ENCODE assay signal across 14 cellular contexts in genomic region chr3:121627211-121627610, GRCh38. TPM values are rescaled to one million over a fixed set of nuclear protein-coding genes. Genes with fewer than 3 reads are reported as not detected.
DNase-seq lines count a peak whose midpoint lies in the region; ATAC-seq and TF ChIP-seq lines count a peak whose summit lies in the region.
"Had no signal": no experiment of that assay in that cellular context is flagged by ENCODE, and none has a peak within 500 bp of the region (broad histone marks: within the 10 kb centered on the region; RNA-seq: fewer than 3 reads in every experiment).

No MANE protein-coding gene starts in this region.

- 83 to 88% methylated on average over 4 of the region's 4 CpGs for WGBS in body of pancreas, 2 donors

- H3K79me2 ChIP-seq in GM23338 (replicated peaks; ENCODE audit: insufficient read depth), result no peaks in the 10 kb centered on the region

- H3K27ac ChIP-seq in CD4-positive, alpha-beta T cell (ENCODE audit: low read depth, low read length), result no peak overlapping the region
- no peak overlapping the region for H3K27ac ChIP-seq in GM23338 (ENCODE audit: low read depth)
- H3K27ac ChIP-seq in body of pancreas, result no peak overlapping the region
- H3K27ac ChIP-seq: A549 had no signal

- H3K9me3 Mint-ChIP-seq in CD4-positive, alpha-beta T cell, result no peaks in the 10 kb centered on the region
- H3K9me3 Mint-ChIP-seq in GM23338, result no peaks in the 10 kb centered on the region
- H3K9me3 Mint-ChIP-seq in naive thymus-derived CD8-positive, alpha-beta T cell, result no peaks in the 10 kb centered on the region
- H3K9me3 Mint-ChIP-seq: IgD-negative memory B cell had no signal

- POLR2A ChIA-PET in CD4-positive, alpha-beta T cell (lab: Charles Lee), result no interaction called here
- POLR2A ChIA-PET in naive thymus-derived CD8-positive, alpha-beta T cell (lab: Charles Lee), result no interaction called here

- no peaks in the 10 kb centered on the region for H3K9me3 ChIP-seq in CD4-positive, alpha-beta T cell (ENCODE audit: control insufficient read depth, low read length)
- H3K9me3 ChIP-seq in body of pancreas, result no peaks in the 10 kb centered on the region
- H3K9me3 ChIP-seq: A549 had no signal

- H3K4me3 Mint-ChIP-seq in CD4-positive, alpha-beta T cell, result no peak overlapping the region
- no peak overlapping the region for H3K4me3 Mint-ChIP-seq in GM23338
- no peak overlapping the region for H3K4me3 Mint-ChIP-seq in naive thymus-derived CD8-positive, alpha-beta T cell
- H3K4me3 Mint-ChIP-seq: IgD-negative memory B cell had no signal

- no peaks in the 10 kb centered on the region for H3F3A ChIP-seq in GM23338 (replicated peaks; ENCODE audit: low read depth)

- H3K27me3 ChIP-seq in CD4-positive, alpha-beta T cell (ENCODE audit: control insufficient read depth, insufficient read depth, low read length), result no peaks in the 10 kb centered on the region
- H3K27me3 ChIP-seq in GM23338 (ENCODE audit: insufficient read depth) (no peaks in the 10 kb centered on the region), body of pancreas (no peaks in the 10 kb centered on the region)

- no peak for TF ChIP-seq CTCF in CD4-positive, alpha-beta T cell (IDR thresholded peaks at IDR 0.05)
- TF ChIP-seq CTCF in GM23338 (conservative IDR thresholded peaks at IDR 0.05; ENCODE audit: low read depth in 2 of 2) (no peak), body of pancreas (IDR thresholded peaks at IDR 0.05) (no peak)

- peaks cover 37% of the 10 kb centered on the region for H3K36me3 Mint-ChIP-seq in CD4-positive, alpha-beta T cell (ENCODE audit: low read depth)
- no peaks in the 10 kb centered on the region; the same call in 2 of the 3 replicates for H3K36me3 Mint-ChIP-seq in GM23338 (ENCODE audit: low read depth)
- peaks cover 11 to 31% (median 18%) of the 10 kb centered on the region in 3 donors for H3K36me3 Mint-ChIP-seq in naive thymus-derived CD8-positive, alpha-beta T cell

- CTCF ChIA-PET in CD4-positive, alpha-beta T cell (lab: Charles Lee), result no interaction called here

- peak overlapping the region; percentile 27 for H3K27ac Mint-ChIP-seq in CD4-positive, alpha-beta T cell
- no peak overlapping the region for H3K27ac Mint-ChIP-seq in GM23338
- peak overlapping the region in 2 of 10 donors; percentile 3 to 67 for H3K27ac Mint-ChIP-seq in naive thymus-derived CD8-positive, alpha-beta T cell

- TF ChIP-seq POLR2A in body of pancreas (IDR thresholded peaks at IDR 0.05), result no peak

- intact Hi-C loops in CD4-positive, alpha-beta T cell (cut with DNase I, micrococcal nuclease), result no loop called here
- intact Hi-C loops in body of pancreas (cut with DNase I), result no loop called here

- no peaks in the 10 kb centered on the region for H4K20me1 ChIP-seq in GM23338 (replicated peaks; ENCODE audit: insufficient read depth)

- no peak for ATAC-seq in CD4-positive, alpha-beta T cell (ENCODE audit: poor library complexity)
- ATAC-seq in GM23338 (no peak), body of pancreas (no peak)
- no peak for ATAC-seq in naive thymus-derived CD8-positive, alpha-beta T cell
- ATAC-seq: A549 had no signal

- H2AFZ ChIP-seq in GM23338, result peak overlapping the region; percentile 90

- H3K36me3 ChIP-seq in GM23338 (ENCODE audit: insufficient read depth) (no peaks in the 10 kb centered on the region), body of pancreas (replicated peaks in 1 of 2; ENCODE audit: insufficient read depth in 1 of 2, low read depth in 2 of 2) (no peaks in the 10 kb centered on the region)

- no peak for DNase-seq in CD4-positive, alpha-beta T cell
- DNase-seq in GM23338 (ENCODE audit: low spot score), result no peak
- peak; percentile 26 for DNase-seq in islet precursor cell
- DNase-seq in body of pancreas, result no peak
- DNase-seq in DMS79 treated with DMSO at 0.1 percent for 48 hours (lab: John Stamatoyannopoulos, UW), result no peak
- DNase-seq in naive thymus-derived CD8-positive, alpha-beta T cell, result no peak
- DNase-seq: DMS153, DND-41, GDM1, KG1 had no signal

- no peak overlapping the region for H3K4me3 ChIP-seq in GM23338
- no peak overlapping the region for H3K4me3 ChIP-seq in body of pancreas
- H3K4me3 ChIP-seq: A549 had no signal

- peaks cover 15% of the 10 kb centered on the region; the same call in 1 of the 2 replicates for H3K9me2 ChIP-seq in GM23338 (ENCODE audit: insufficient read depth)

- no peaks in the 10 kb centered on the region for H3K4me1 Mint-ChIP-seq in CD4-positive, alpha-beta T cell (ENCODE audit: low read depth)
- H3K4me1 Mint-ChIP-seq in GM23338, result peaks cover 20% of the 10 kb centered on the region
- peaks cover 0 to 7% (median 0%) of the 10 kb centered on the region in 4 donors for H3K4me1 Mint-ChIP-seq in naive thymus-derived CD8-positive, alpha-beta T cell

- H3K4me2 ChIP-seq in GM23338, result no peak overlapping the region
- H3K4me2 ChIP-seq: A549 had no signal

- H3K4me1 ChIP-seq in GM23338 (ENCODE audit: insufficient read depth) (peaks cover 23% of the 10 kb centered on the region), body of pancreas (no peaks in the 10 kb centered on the region)
- H3K4me1 ChIP-seq: A549 had no signal

- H3K27me3 Mint-ChIP-seq in CD4-positive, alpha-beta T cell, result no peaks in the 10 kb centered on the region
- H3K27me3 Mint-ChIP-seq in GM23338 (ENCODE audit: insufficient read depth, low read depth, poor library complexity), result peaks cover 2% of the 10 kb centered on the region
- peaks cover 0 to 2% (median 0%) of the 10 kb centered on the region in 5 donors for H3K27me3 Mint-ChIP-seq in naive thymus-derived CD8-positive, alpha-beta T cell
- H3K27me3 Mint-ChIP-seq: IgD-negative memory B cell had no signal

TF ChIP-seq in GM23338, 12 proteins besides CTCF, POLR2A, EP300 and RAD21:
- TF ChIP-seq STAT1 (IDR thresholded peaks at IDR 0.05; ENCODE audit: unreplicated experiment) (no peak), CREB1 (CRISPR knock-in tag; IDR thresholded peaks at IDR 0.05; ENCODE audit: low read depth) (no peak)

RNA-seq across cellular contexts. Expression of gene HCLS1, which starts 33.5 kb away (rescaled TPM):
- total RNA-seq in CD4-positive, alpha-beta T cell, result 100 to 1,000 TPM; 204 to 206 TPM
- 0.66 and 0.93 TPM in 2 replicates for total RNA-seq in GM23338 (2014; rRNA removed; shearing (Covaris generic))
- 0.63 and 1.1 TPM in 2 replicates for polyA plus RNA-seq in GM23338 (2016; fragmentation: Nextera tagmentation; extraction: Ambion mirVana)
- total RNA-seq in body of pancreas, result 10 to 100 TPM; 12.2 to 17.1 TPM
- 100 to 1,000 TPM; 340 to 355 TPM for total RNA-seq in naive thymus-derived CD8-positive, alpha-beta T cell
- 100 to 1,000 TPM; 375 to 453 (median 402) TPM for polyA plus RNA-seq in naive thymus-derived CD8-positive, alpha-beta T cell

RNA-seq across cellular contexts. Expression of gene FBXO40, which starts 34.0 kb away (rescaled TPM):
- not detected for total RNA-seq in CD4-positive, alpha-beta T cell
- total RNA-seq in GM23338 (2014; rRNA removed; shearing (Covaris generic)), result 0.03 and 0.23 TPM in 2 replicates
- polyA plus RNA-seq in GM23338 (2016; fragmentation: Nextera tagmentation; extraction: Ambion mirVana), result 0.05 TPM in 1 of 2 replicates, not detected in the other
- total RNA-seq in body of pancreas, result not detected
- not detected for total RNA-seq in naive thymus-derived CD8-positive, alpha-beta T cell
- polyA plus RNA-seq in naive thymus-derived CD8-positive, alpha-beta T cell, result under 1 TPM in 2 of 3 donors, not detected in 1; 0.05 to 0.07 TPM
- total RNA-seq: HT-29 had no signal
- polyA plus RNA-seq: A549, BJ had no signal

RNA-seq across cellular contexts. Expression of gene ARGFX, which starts 59.5 kb away (rescaled TPM):
- total RNA-seq in CD4-positive, alpha-beta T cell, result not detected
- total RNA-seq in GM23338 (2014; rRNA removed; shearing (Covaris generic)), result not detected in 2 replicates
- polyA plus RNA-seq in GM23338 (2016; fragmentation: Nextera tagmentation; extraction: Ambion mirVana), result not detected in 2 replicates
- total RNA-seq in body of pancreas, result not detected
- total RNA-seq in naive thymus-derived CD8-positive, alpha-beta T cell, result not detected
- not detected for polyA plus RNA-seq in naive thymus-derived CD8-positive, alpha-beta T cell
- total RNA-seq: HT-29 had no signal
- polyA plus RNA-seq: A549, BJ, IgD-negative memory B cell had no signal

Comparison
In these comparisons a context has a peak if more than half of its experiments do, and no peak if none do; other contexts are left out.
1. RNA of gene HCLS1, which starts 33.5 kb away (total RNA-seq): 340 to 355 TPM in naive thymus-derived CD8-positive, alpha-beta T cell and 204 to 206 TPM in CD4-positive, alpha-beta T cell; 12.2 to 17.1 TPM in body of pancreas and 0.66 to 0.93 TPM in GM23338; every median in the first group is over 10 times any median in the second.